In the genomic region with DNA sequence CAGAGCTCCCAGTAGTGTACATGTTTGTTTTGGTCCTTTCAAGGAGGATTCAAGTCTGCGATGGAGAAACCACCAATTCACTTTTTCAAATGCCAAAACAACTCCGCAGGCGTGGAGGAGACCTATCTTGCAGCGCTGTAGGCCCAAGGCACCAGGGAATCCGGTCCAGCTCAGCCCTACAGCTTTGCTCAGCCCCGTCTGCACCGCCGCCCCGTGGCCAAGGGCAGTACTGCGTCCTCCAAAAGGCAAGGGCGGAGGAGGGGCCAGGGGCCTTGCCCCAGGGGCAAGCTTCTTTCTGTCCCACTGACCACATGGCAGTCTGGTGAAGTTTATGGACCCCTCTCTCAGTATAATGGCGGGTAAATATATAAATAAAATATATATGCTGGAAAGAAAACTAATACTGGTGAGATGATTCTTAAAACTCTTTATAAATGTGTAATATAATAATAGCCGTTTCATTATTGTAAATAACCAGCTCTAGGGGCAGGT, we compare ENCODE assay signal across 1 cellular context.
A peak's percentile ranks its signal among the peaks of the same experiment; 100 is the strongest.
TF ChIP-seq lines count a peak whose summit lies in the region.

No MANE protein-coding gene starts in this region.

TF ChIP-seq in HepG2, 621 proteins besides CTCF, POLR2A, EP300 and RAD21 (continued from another document):
- TF ChIP-seq, protein P1, sequence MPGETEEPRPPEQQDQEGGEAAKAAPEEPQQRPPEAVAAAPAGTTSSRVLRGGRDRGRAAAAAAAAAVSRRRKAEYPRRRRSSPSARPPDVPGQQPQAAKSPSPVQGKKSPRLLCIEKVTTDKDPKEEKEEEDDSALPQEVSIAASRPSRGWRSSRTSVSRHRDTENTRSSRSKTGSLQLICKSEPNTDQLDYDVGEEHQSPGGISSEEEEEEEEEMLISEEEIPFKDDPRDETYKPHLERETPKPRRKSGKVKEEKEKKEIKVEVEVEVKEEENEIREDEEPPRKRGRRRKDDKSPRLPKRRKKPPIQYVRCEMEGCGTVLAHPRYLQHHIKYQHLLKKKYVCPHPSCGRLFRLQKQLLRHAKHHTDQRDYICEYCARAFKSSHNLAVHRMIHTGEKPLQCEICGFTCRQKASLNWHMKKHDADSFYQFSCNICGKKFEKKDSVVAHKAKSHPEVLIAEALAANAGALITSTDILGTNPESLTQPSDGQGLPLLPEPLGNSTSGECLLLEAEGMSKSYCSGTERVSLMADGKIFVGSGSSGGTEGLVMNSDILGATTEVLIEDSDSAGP (CRISPR knock-in tag; IDR thresholded peaks at IDR 0.05; ENCODE audit: borderline replicate concordance): peak; percentile 48
- no peak for TF ChIP-seq TAF1 (CRISPR knock-in tag; IDR thresholded peaks at IDR 0.05)
- peak; percentile 69 for TF ChIP-seq TEAD3 (CRISPR knock-in tag; optimal IDR thresholded peaks at IDR 0.05; ENCODE audit: borderline replicate concordance)
- TF ChIP-seq ESRRA (CRISPR knock-in tag; IDR thresholded peaks at IDR 0.05; ENCODE audit: low read depth): no peak
- no peak for TF ChIP-seq PLRG1 (conservative IDR thresholded peaks at IDR 0.05)
- TF ChIP-seq REPIN1 (CRISPR knock-in tag; IDR thresholded peaks at IDR 0.05; ENCODE audit: borderline replicate concordance, low read depth): peak; percentile 30; the same call in 1 of the 2 replicates
- no peak for TF ChIP-seq SNAPC4 (CRISPR knock-in tag; IDR thresholded peaks at IDR 0.05)
- 0 out of 2 replicates have a peak, but pooled peaks have one; percentile 24 for TF ChIP-seq GATAD1 (CRISPR knock-in tag; IDR thresholded peaks at IDR 0.05)
- no peak for TF ChIP-seq GTF2F1 (IDR thresholded peaks at IDR 0.05; ENCODE audit: low read length)
- peak; percentile 75; the same call in 1 of the 2 replicates for TF ChIP-seq ZNF768 (CRISPR knock-in tag; IDR thresholded peaks at IDR 0.05)
- TF ChIP-seq PRPF4 (IDR thresholded peaks at IDR 0.05; ENCODE audit: low read depth, low read length, poor library complexity, severe bottlenecking): no peak
